Comparison of ENCODE assay signal across 9 cellular contexts in the genomic region with DNA sequence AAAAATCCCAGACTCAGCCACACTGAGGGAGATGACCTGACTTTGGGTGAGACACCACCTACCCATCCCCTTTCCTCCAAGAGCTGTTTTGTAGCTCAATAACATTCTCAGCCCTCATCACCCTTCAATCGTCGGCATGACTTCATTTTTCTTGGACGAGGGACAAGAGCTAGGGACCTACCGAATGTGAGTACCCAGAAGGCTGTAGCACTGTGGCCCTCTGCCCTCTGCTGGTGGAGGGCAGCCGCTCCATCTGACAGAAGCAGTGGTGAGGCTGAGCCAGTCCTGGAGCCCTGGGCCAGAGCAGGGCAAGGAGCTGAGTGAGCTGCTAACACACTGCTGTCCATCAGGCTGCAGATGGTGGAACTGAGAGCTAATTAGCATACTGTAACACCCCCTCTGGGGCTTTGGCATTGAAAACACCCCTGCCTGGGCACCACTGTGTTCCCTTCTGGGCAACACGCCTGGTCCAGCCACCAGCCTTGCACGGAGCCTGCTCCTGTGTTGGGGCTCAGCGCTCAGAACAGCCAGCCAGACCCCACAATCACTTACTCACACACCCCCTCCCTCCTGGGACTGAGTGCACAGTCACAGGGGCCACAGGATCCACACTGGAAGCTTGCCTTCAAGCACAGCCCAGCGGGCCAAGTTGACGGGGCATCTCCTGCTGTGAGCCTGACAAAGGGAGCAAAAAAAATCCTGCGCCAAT. TPM values are rescaled to one million over a fixed set of nuclear protein-coding genes. Genes with fewer than 3 reads are reported as not detected.
DNase-seq lines count a peak whose midpoint lies in the region; ATAC-seq, FAIRE-seq and TF ChIP-seq lines count a peak whose summit lies in the region.
"Had no signal": no experiment of that assay in that cellular context is flagged by ENCODE, and none has a peak within 500 bp of the region (broad histone marks: within the 10 kb centered on the region; RNA-seq: fewer than 3 reads in every experiment).

No MANE protein-coding gene starts in this region.

- DNase-seq in left cardiac atrium (no peak), Right ventricle myocardium inferior (ENCODE audit: missing footprints) (no peak), OCI-M1 (lab: John Stamatoyannopoulos, UW) (peak; percentile 40), dermis blood vessel endothelial cell (peak; percentile 49), pancreas (no peak), NCI-H2081 (lab: John Stamatoyannopoulos, UW) (no peak)

- WGBS in pancreas, 2 donors = 75 to 80% methylated on average over 11 of the region's 11 CpGs

- FAIRE-seq in pancreas (lab: Jason Lieb, UNC) = no peak

- H3K27me3 ChIP-seq in pancreas = no peaks in the 10 kb centered on the region

- H3K4me1 ChIP-seq in pancreas = no peaks in the 10 kb centered on the region

- no peak for TF ChIP-seq CTCF in pancreas (IDR thresholded peaks at IDR 0.05)

- no peaks in the 10 kb centered on the region for H3K9me3 ChIP-seq in pancreas

- H3K27ac ChIP-seq in pancreas = no peak overlapping the region

- H3K4me3 ChIP-seq in pancreas = no peak overlapping the region
- H3K4me3 ChIP-seq: HAP-1 had no signal

- intact Hi-C loops in left cardiac atrium (cut with DNase I) = loop anchor here in 1 of 2 donors (10.0 kb wide), 1 partner anchor 266 kb away; no protein-coding TSS in a partner anchor
- intact Hi-C loops in Right ventricle myocardium inferior (cut with DNase I) = no loop called here
- intact Hi-C loops in pancreas (cut with DNase I) = no loop called here

- peak; percentile 41 to 73 for ATAC-seq in left cardiac atrium
- no peak for ATAC-seq in Right ventricle myocardium inferior
- ATAC-seq in pancreas = peak in 3 of 4 donors; percentile 60 to 70 (median 68)
- no peak for ATAC-seq in HG03045 (IDR thresholded peaks at IDR 0.05; ENCODE audit: unreplicated experiment)
- ATAC-seq in HG02973 (IDR thresholded peaks at IDR 0.05; ENCODE audit: unreplicated experiment) = no peak

- no peaks in the 10 kb centered on the region for H3K36me3 ChIP-seq in pancreas
- H3K36me3 ChIP-seq: HAP-1 had no signal

RNA-seq across cellular contexts. Expression of gene ALPL, which starts 18.3 kb away (rescaled TPM):
- total RNA-seq in left cardiac atrium (10 to 100 TPM; 14.7 to 38.5 TPM), Right ventricle myocardium inferior (11.0 TPM), dermis blood vessel endothelial cell (0.19 and 0.34 TPM in 2 replicates), pancreas (1 to 10 TPM in 5 of 6 donors, under 1 TPM in 1; 0.63 to 3.6 (median 2.7) TPM)
- polyA plus RNA-seq in pancreas = 1 to 10 TPM; 3.2 to 6.7 TPM

RNA-seq across cellular contexts. Expression of gene NBPF3, which starts 51.0 kb away (rescaled TPM):
- total RNA-seq in left cardiac atrium (1 to 10 TPM; 6.5 to 6.8 TPM), Right ventricle myocardium inferior (4.6 TPM), dermis blood vessel endothelial cell (1.4 and 6.6 TPM in 2 replicates), pancreas (1 to 10 TPM; 3.3 to 8.6 (median 3.7) TPM)
- 1 to 10 TPM; 1.1 to 3.5 TPM for polyA plus RNA-seq in pancreas

Comparison
In these comparisons a context has a peak if more than half of its experiments do, and no peak if none do; other contexts are left out.
1. ATAC-seq: peak in left cardiac atrium (2 of 2) and pancreas (3 of 4); none in Right ventricle myocardium inferior (single experiment), HG03045 (single experiment) and HG02973 (single experiment).
2. DNase-seq: peak in OCI-M1 (single experiment) and dermis blood vessel endothelial cell (single experiment); none in left cardiac atrium (single experiment), Right ventricle myocardium inferior (single experiment), pancreas (0 of 6) and NCI-H2081 (0 of 2).